ENCODE assay signal across 8 cellular contexts in the genomic region with DNA sequence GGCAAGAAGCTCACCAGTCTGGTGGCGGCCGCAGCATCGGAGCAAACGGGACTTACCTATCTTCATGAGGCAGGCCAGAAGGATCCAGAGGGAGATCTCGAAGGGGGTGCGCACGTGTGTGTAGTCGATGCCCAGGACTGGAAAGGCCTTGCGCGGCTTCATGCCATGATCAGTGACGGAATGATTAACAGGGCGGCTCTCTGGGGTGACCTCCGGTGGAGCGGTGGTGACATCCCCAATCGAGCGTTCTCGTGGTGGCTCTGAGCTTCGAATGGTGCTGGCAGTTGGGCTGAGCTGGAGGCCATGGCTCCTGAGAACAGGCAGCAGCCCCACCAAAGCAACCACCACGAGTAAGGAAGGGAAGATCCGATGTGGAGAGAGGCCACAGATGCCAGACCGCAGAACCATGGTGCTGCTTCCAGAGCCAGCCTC. TPM values are rescaled to one million over a fixed set of nuclear protein-coding genes. Genes with fewer than 3 reads are reported as not detected.
DNase-seq lines count a peak whose midpoint lies in the region; ATAC-seq and TF ChIP-seq lines count a peak whose summit lies in the region.

No MANE protein-coding gene starts in this region.

- WGBS in psoas muscle, 3 donors, result 54 to 80% (median 76%) methylated on average over 21 of the region's 21 CpGs

- no peaks in the 10 kb centered on the region for H4K20me1 ChIP-seq in fibroblast of lung (ENCODE audit: control insufficient read depth, extremely low read depth, insufficient read depth, low read length)

- peaks cover 45% of the 10 kb centered on the region for H3K79me2 ChIP-seq in fibroblast of lung (ENCODE audit: control insufficient read depth, insufficient read depth, low read length)

- peak; percentile 2 to 10 (median 8) for ATAC-seq in psoas muscle
- ATAC-seq in HG02840 (IDR thresholded peaks at IDR 0.05; ENCODE audit: low FRiP score, unreplicated experiment), result no peak

- intact Hi-C loops in psoas muscle (cut with DNase I), result loop anchor here (5.0 kb wide), 1 partner anchor 37 kb away; no protein-coding TSS in a partner anchor

- DNase-seq in GM06990 (ENCODE audit: extremely low read depth, insufficient read length), result no peak
- peak in 1 of 2 experiments; percentile 20 for DNase-seq in SJCRH30
- no peak for DNase-seq in fibroblast of lung (ENCODE audit: low read depth in 2 of 2)
- peak in 1 of 2 donors; percentile 59 for DNase-seq in psoas muscle
- no peak for DNase-seq in T1000 (lab: John Stamatoyannopoulos, UW)
- DNase-seq in HuH-7.5 (ENCODE audit: low spot score), result no peak
- no peak for DNase-seq in NCI-H2227 treated with DMSO at 0.1 percent for 48 hours (lab: John Stamatoyannopoulos, UW)

- H3K27me3 ChIP-seq in GM06990 (replicated peaks; ENCODE audit: control insufficient read depth, insufficient read depth, low read length) (no peaks in the 10 kb centered on the region), SJCRH30 (no peaks in the 10 kb centered on the region), fibroblast of lung (ENCODE audit: control insufficient read depth, insufficient read depth, low read length) (no peaks in the 10 kb centered on the region), psoas muscle (ENCODE audit: insufficient read depth in 3 of 3, low read length in 2 of 3) (no peaks in the 10 kb centered on the region)

- H3K27ac ChIP-seq in SJCRH30 (no peak overlapping the region), fibroblast of lung (ENCODE audit: insufficient read depth, low read length) (peak overlapping the region; percentile 83), psoas muscle (peak overlapping the region; percentile 92)

- no peak overlapping the region for H3K9ac ChIP-seq in fibroblast of lung (ENCODE audit: insufficient read depth, low read length)

- no peak overlapping the region for H2AFZ ChIP-seq in fibroblast of lung (ENCODE audit: low read length)

- TF ChIP-seq CTCF in GM06990 (IDR thresholded peaks at IDR 0.05; ENCODE audit: insufficient read depth, low read length, poor library complexity, severe bottlenecking) (no peak), fibroblast of lung (conservative IDR thresholded peaks at IDR 0.05 in 1 of 2, IDR thresholded peaks at IDR 0.05 in 1 of 2; ENCODE audit: low read depth in 1 of 2, low read length in 2 of 2) (no peak), psoas muscle (IDR thresholded peaks at IDR 0.05) (no peak)

- H3K4me3 ChIP-seq in GM06990 (replicated peaks; ENCODE audit: low read depth, low read length) (peak overlapping the region; percentile 84), SJCRH30 (peak overlapping the region; percentile 64), fibroblast of lung (replicated peaks in 1 of 4; ENCODE audit: control extremely low read depth in 1 of 4, insufficient read depth in 1 of 4, low read depth in 3 of 4, low read length in 4 of 4) (peak overlapping the region; percentile 72 to 80 (median 78)), psoas muscle (peak overlapping the region; percentile 78)

- peak overlapping the region; percentile 84 for H3K4me2 ChIP-seq in fibroblast of lung (ENCODE audit: extremely low read depth, insufficient read depth, low read length)

- H3K4me1 ChIP-seq in SJCRH30 (peaks cover 3% of the 10 kb centered on the region; the same call in 1 of the 2 replicates), fibroblast of lung (ENCODE audit: control insufficient read depth, extremely low read depth, insufficient read depth, low read length) (peaks cover 9% of the 10 kb centered on the region), psoas muscle (peaks cover 55% of the 10 kb centered on the region)

- no peaks in the 10 kb centered on the region for H3K9me3 ChIP-seq in SJCRH30 (replicated peaks)
- no peaks in the 10 kb centered on the region for H3K9me3 ChIP-seq in fibroblast of lung (ENCODE audit: control insufficient read depth, insufficient read depth, low read depth, low read length)
- H3K9me3 ChIP-seq in psoas muscle, result no peaks in the 10 kb centered on the region

- H3K36me3 ChIP-seq in GM06990 (ENCODE audit: control insufficient read depth, insufficient read depth, low read length) (peaks cover 4% of the 10 kb centered on the region), SJCRH30 (no peaks in the 10 kb centered on the region), fibroblast of lung (ENCODE audit: control insufficient read depth, insufficient read depth, low read length) (peaks cover 2% of the 10 kb centered on the region), psoas muscle (ENCODE audit: insufficient read depth in 1 of 2, low read depth in 1 of 2) (no peaks in the 10 kb centered on the region)

RNA-seq across cellular contexts. Expression of a gene that starts 1.0 kb away (rescaled TPM):
- total RNA-seq in SJCRH30 (2014; rRNA removed; shearing (Covaris generic)), result 7.4 and 8.4 TPM in 2 replicates
- total RNA-seq in fibroblast of lung (3.9 and 10.4 TPM in 2 replicates), psoas muscle (10 to 100 TPM in 1 of 4 donors, 1 to 10 TPM in 3; 5.2 to 14.3 (median 7.7) TPM)
- polyA plus RNA-seq in fibroblast of lung (4.9 and 9.5 TPM in 2 replicates), psoas muscle (10 to 100 TPM in 1 of 3 donors, 1 to 10 TPM in 2; 2.3 to 17.0 (median 3.8) TPM)
- 24.1 and 26.7 TPM in 2 replicates for polyA plus RNA-seq in fibroblast of lung (2012)
- 102 and 135 TPM in 2 replicates for polyA minus RNA-seq in fibroblast of lung (ENCODE audit: low replicate concordance)
